18 cellular contexts compared by ENCODE assay signal in genomic region chr1:210901981-210902770, GRCh38.
"Had no signal": no experiment of that assay in that cellular context is flagged by ENCODE, and none has a peak within 500 bp of the region (broad histone marks: within the 10 kb centered on the region; RNA-seq: fewer than 3 reads in every experiment).

No MANE protein-coding gene starts in this region.

- H3K36me3 ChIP-seq: esophagus muscularis mucosa, gastrocnemius medialis, heart right ventricle, pancreas, suprapubic skin, tibial nerve, upper lobe of right lung had no signal

- H3K4me3 ChIP-seq: esophagus muscularis mucosa, gastrocnemius medialis, heart right ventricle, pancreas, suprapubic skin, tibial nerve, upper lobe of right lung had no signal

- H3K4me1 ChIP-seq: esophagus muscularis mucosa, gastrocnemius medialis, suprapubic skin, tibial nerve, upper lobe of right lung had no signal

- H3K9me3 ChIP-seq: esophagus muscularis mucosa, gastrocnemius medialis, heart right ventricle, pancreas, suprapubic skin, tibial nerve, upper lobe of right lung had no signal

- H3K27me3 ChIP-seq: gastrocnemius medialis, heart right ventricle, pancreas, suprapubic skin, tibial nerve, upper lobe of right lung had no signal

- ATAC-seq: effector memory CD8-positive, alpha-beta T cell; gastrocnemius medialis; heart right ventricle; natural killer cell; pancreas; right cardiac atrium; upper lobe of right lung had no signal

- H3K27ac ChIP-seq: epithelial cell of prostate, esophagus muscularis mucosa, gastrocnemius medialis, heart right ventricle, pancreas, suprapubic skin, tibial nerve, upper lobe of right lung had no signal

- DNase-seq: effector memory CD8-positive, alpha-beta T cell; gastrocnemius medialis; heart right ventricle; hypothalamus; kidney glomerular epithelial cell; mammary epithelial cell; natural killer cell; nucleus accumbens; pancreas; right cardiac atrium; small intestine; stimulated activated CD4-positive, alpha-beta T cell treated with anti-CD3 and anti-CD28 coated beads, Interleukin-12 subunit alpha, Interleukin-12 subunit beta, amount 100 ng/mL, for 4 hours; stimulated activated naive CD4-positive, alpha-beta T cell treated with Interleukin-2 at 50 U/mL for 16 hours; upper lobe of right lung had no signal
